28 cellular contexts compared by ENCODE assay signal in genomic region chr12:63319936-63320633, GRCh38.
DNase-seq lines count a peak whose midpoint lies in the region; ATAC-seq and TF ChIP-seq lines count a peak whose summit lies in the region.
"Had no signal": no experiment of that assay in that cellular context is flagged by ENCODE, and none has a peak within 500 bp of the region (broad histone marks: within the 10 kb centered on the region; RNA-seq: fewer than 3 reads in every experiment).

No MANE protein-coding gene starts in this region.

- H3K27ac ChIP-seq in mesendoderm (ENCODE audit: low read depth, low read length) (no peak overlapping the region), esophagus squamous epithelium (no peak overlapping the region)
- H3K27ac ChIP-seq: gastroesophageal sphincter, hepatocyte, stomach had no signal

- no peaks in the 10 kb centered on the region for H3K36me3 ChIP-seq in mesendoderm (ENCODE audit: control insufficient read depth, insufficient read depth, low read length)
- no peaks in the 10 kb centered on the region for H3K36me3 ChIP-seq in esophagus squamous epithelium
- H3K36me3 ChIP-seq: gastroesophageal sphincter, HAP-1, stomach, tibial artery had no signal

- H2BK5ac ChIP-seq in mesendoderm (ENCODE audit: low read length): no peak overlapping the region

- no peak overlapping the region for H4K8ac ChIP-seq in mesendoderm (ENCODE audit: low read depth, low read length)

- no peak for ATAC-seq in HG02571 (IDR thresholded peaks at IDR 0.05; ENCODE audit: unreplicated experiment)
- ATAC-seq: gastroesophageal sphincter, SK-N-SH treated with all-trans-retinoic acid at 6 μM for 48 hours had no signal

- H3K79me2 ChIP-seq in mesendoderm (ENCODE audit: control insufficient read depth, insufficient read depth, low read length): no peaks in the 10 kb centered on the region
- H3K79me2 ChIP-seq: hepatocyte had no signal

- peak overlapping the region; percentile 73 for H4K5ac ChIP-seq in mesendoderm (ENCODE audit: low read length)

- TF ChIP-seq POLR2A in esophagus squamous epithelium (IDR thresholded peaks at IDR 0.05): no peak

- H3K23ac ChIP-seq in mesendoderm (ENCODE audit: low read length): no peak overlapping the region

- peak overlapping the region; percentile 51 for H2AK5ac ChIP-seq in mesendoderm (ENCODE audit: low read length)

- WGBS in mesendoderm (ENCODE audit: extremely low coverage, insufficient coverage, low lambda C conversion rate): no CpG with 5 or more reads among the region's 4 CpGs
- WGBS in esophagus squamous epithelium, 2 donors: 49 to 75% methylated on average over 4 of the region's 4 CpGs

- TF ChIP-seq CTCF in esophagus squamous epithelium (IDR thresholded peaks at IDR 0.05): no peak

- no peak overlapping the region for H2BK15ac ChIP-seq in mesendoderm (replicated peaks; ENCODE audit: low read depth)

- no peaks in the 10 kb centered on the region for H3K27me3 ChIP-seq in mesendoderm (ENCODE audit: insufficient read depth, low read length, poor library complexity)
- no peaks in the 10 kb centered on the region for H3K27me3 ChIP-seq in esophagus squamous epithelium
- H3K27me3 ChIP-seq: gastroesophageal sphincter, hepatocyte, stomach, tibial artery had no signal

- H3K56ac ChIP-seq in mesendoderm (ENCODE audit: low read length): no peak overlapping the region

- H3K18ac ChIP-seq in mesendoderm (ENCODE audit: low read length): no peak overlapping the region

- H3K4me2 ChIP-seq in mesendoderm (ENCODE audit: low read length): no peak overlapping the region
- H3K4me2 ChIP-seq: hepatocyte had no signal

- H3K9me3 ChIP-seq in esophagus squamous epithelium: peaks cover 0 to 5% (median 0%) of the 10 kb centered on the region in 3 donors
- H3K9me3 ChIP-seq: HAP-1, tibial artery had no signal

- no peak overlapping the region for H2BK120ac ChIP-seq in mesendoderm (ENCODE audit: low read depth, low read length)

- H3K4me1 ChIP-seq in mesendoderm (ENCODE audit: control insufficient read depth, low read depth, low read length): peaks cover 2% of the 10 kb centered on the region
- peaks cover 0 to 4% (median 0%) of the 10 kb centered on the region in 3 donors for H3K4me1 ChIP-seq in esophagus squamous epithelium
- H3K4me1 ChIP-seq: gastroesophageal sphincter, HAP-1, stomach had no signal

- H3K9ac ChIP-seq in mesendoderm (ENCODE audit: low read length): no peak overlapping the region

- no peak overlapping the region for H3K4me3 ChIP-seq in mesendoderm (ENCODE audit: low read length)
- no peak overlapping the region for H3K4me3 ChIP-seq in esophagus squamous epithelium
- H3K4me3 ChIP-seq: gastroesophageal sphincter, HAP-1, hepatocyte, stomach, tibial artery had no signal

- intact Hi-C loops in esophagus squamous epithelium (cut with DNase I): no loop called here
- intact Hi-C loops in head of caudate nucleus (cut with DNase I): no loop called here

- no peak overlapping the region for H3K4ac ChIP-seq in mesendoderm (ENCODE audit: low read depth, low read length)

- H3K79me1 ChIP-seq in mesendoderm (ENCODE audit: low read length): no peaks in the 10 kb centered on the region

- DNase-seq in EL (peak; percentile 24), RPMI7951 (ENCODE audit: low read depth) (peak; percentile 89), dedifferentiated amniotic fluid mesenchymal stem cell (ENCODE audit: extremely low spot score) (peak; percentile 18), mesendoderm (no peak), esophagus squamous epithelium (lab: John Stamatoyannopoulos, UW) (no peak), head of caudate nucleus (no peak), DMS53 (lab: John Stamatoyannopoulos, UW) (no peak)
- DNase-seq: activated CD4-positive, alpha-beta T cell treated with anti-CD3 and anti-CD28 coated beads, Interleukin-2, amount 50 U/mL, for 1 hour; activated CD4-positive, CD25-positive, alpha-beta regulatory T cell; activated gamma-delta T cell; activated naive CD8-positive, alpha-beta T cell treated with anti-CD3 and anti-CD28 coated beads for 36 hours; activated T-cell treated with anti-CD3 and anti-CD28 coated beads, Interleukin-2, amount 50 U/mL, for 24 hours; aorta; CD8-positive, alpha-beta memory T cell; DMS 273 treated with DMSO at 0.1 percent for 48 hours; IMR-90; left colon; NCI-H1048; NCI-H1694; nephron progenitor cell; retina; stomach; tibial artery had no signal

Comparison
In these comparisons a context has a peak if more than half of its experiments do, and no peak if none do; other contexts are left out.
1. DNase-seq: peak in EL (single experiment), RPMI7951 (single experiment) and dedifferentiated amniotic fluid mesenchymal stem cell (single experiment); none in mesendoderm (single experiment), esophagus squamous epithelium (single experiment), head of caudate nucleus (0 of 42) and DMS53 (single experiment).